8 cellular contexts compared by ENCODE assay signal in the genomic region with DNA sequence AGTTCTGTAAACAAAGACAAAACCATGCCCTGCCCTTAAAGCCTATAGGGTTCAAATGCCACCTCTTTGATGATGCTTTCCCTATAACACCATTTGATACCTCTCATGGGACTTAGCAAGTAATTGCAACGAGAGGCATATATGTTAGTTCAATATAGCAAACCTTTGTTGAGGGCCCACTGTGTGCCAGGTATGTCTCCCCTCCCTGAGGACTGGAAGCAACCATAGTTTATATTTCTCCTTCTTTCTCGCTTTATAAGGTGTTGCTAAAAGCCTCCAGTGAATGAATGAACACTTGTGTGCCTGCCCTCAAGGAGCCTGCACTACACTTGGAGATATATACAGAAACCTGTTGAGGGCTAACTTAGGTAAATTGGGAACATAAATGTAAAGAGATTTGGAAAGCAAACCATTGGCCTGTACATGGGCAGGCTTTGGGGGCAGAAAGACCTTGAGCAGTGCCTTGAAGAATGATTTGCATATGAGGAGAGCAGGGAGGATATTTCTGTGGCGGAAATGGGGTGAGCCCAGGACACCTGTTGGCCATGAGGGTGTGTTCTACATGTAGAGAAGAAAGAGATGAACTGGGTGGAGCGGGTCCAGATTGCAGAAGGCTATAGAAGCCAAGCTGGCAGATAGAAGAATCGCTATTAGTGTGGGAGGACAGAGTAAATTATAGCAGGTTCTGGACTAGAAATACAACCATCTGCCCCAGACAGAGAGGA. TPM values are rescaled to one million over a fixed set of nuclear protein-coding genes. Genes with fewer than 3 reads are reported as not detected.
DNase-seq lines count a peak whose midpoint lies in the region; ATAC-seq and TF ChIP-seq lines count a peak whose summit lies in the region.

No MANE protein-coding gene starts in this region.

- no peaks in the 10 kb centered on the region for H3K36me3 Mint-ChIP-seq in T-helper 2 cell treated with Interferon-gamma antibody and Interleukin-4, amounts not matched to agents 5 μg/mL and 100 μg/mL, for 36 hours (ENCODE audit: low read depth)

- H3K4ac ChIP-seq in mesenchymal stem cell (ENCODE audit: low read depth in 1 of 2, low read length in 2 of 2) = no peak overlapping the region

- H3K4me3 ChIP-seq in HCT116 (replicated peaks in 1 of 2; ENCODE audit: low read depth in 1 of 2, low read length in 2 of 2) = no peak overlapping the region
- peak overlapping the region; percentile 84 for H3K4me3 ChIP-seq in OCI-LY7 (ENCODE audit: low read depth, low read length, poor library complexity, severe bottlenecking)
- peak overlapping the region in 1 of 2 experiments; percentile 79 for H3K4me3 ChIP-seq in mesenchymal stem cell (ENCODE audit: insufficient read depth in 1 of 2, low read depth in 1 of 2, low read length in 2 of 2)

- no peak overlapping the region for H3K9ac ChIP-seq in HCT116 (ENCODE audit: low read length)
- H3K9ac ChIP-seq in mesenchymal stem cell (ENCODE audit: low read length) = peak overlapping the region; percentile 98

- no peak overlapping the region for H2BK5ac ChIP-seq in mesenchymal stem cell (ENCODE audit: low read depth, low read length, poor library complexity, severe bottlenecking)

- ATAC-seq in HCT116 = no peak

- no peaks in the 10 kb centered on the region for H3K79me1 ChIP-seq in mesenchymal stem cell (replicated peaks; ENCODE audit: low read length, poor library complexity, severe bottlenecking)

- no peak overlapping the region for H2BK12ac ChIP-seq in mesenchymal stem cell (ENCODE audit: low read length in 2 of 2)

- no TSS peak for BruUV-seq in HCT116 (replicated peaks; lab: Mats Ljungman, UMichigan)
- no TSS peak for BruUV-seq in OCI-LY7 (replicated peaks; lab: Mats Ljungman, UMichigan)

- no peak overlapping the region for H2BK120ac ChIP-seq in mesenchymal stem cell (ENCODE audit: low read depth, low read length)

- no peak overlapping the region for H3K14ac ChIP-seq in mesenchymal stem cell (ENCODE audit: low read length in 2 of 2)

- H3K27me3 Mint-ChIP-seq in T-helper 2 cell treated with Interferon-gamma antibody and Interleukin-4, amounts not matched to agents 5 μg/mL and 100 μg/mL, for 36 hours (ENCODE audit: low read depth) = peaks cover 20% of the 10 kb centered on the region

- no peak overlapping the region for H2BK15ac ChIP-seq in mesenchymal stem cell (ENCODE audit: low read depth, poor library complexity, severe bottlenecking)

- no peak overlapping the region for H2AK5ac ChIP-seq in mesenchymal stem cell (ENCODE audit: low read length, severe bottlenecking)

- no peak for TF ChIP-seq RAD21 in HCT116 (IDR thresholded peaks at IDR 0.05; ENCODE audit: low read depth)

- RAD21 ChIA-PET in HCT116 (lab: Charles Lee; ENCODE audit: low non-redundant PET in 1 of 2, low total read pairs in 2 of 2, uncharacterized antibody in 2 of 2, unreplicated experiment in 2 of 2) = no interaction called here

- peak overlapping the region; percentile 6 to 23 for H3K18ac ChIP-seq in mesenchymal stem cell (ENCODE audit: low read depth in 1 of 2, low read length in 2 of 2)

- DNase-seq in T-helper 2 cell treated with Interferon-gamma antibody and Interleukin-4, amounts not matched to agents 5 μg/mL and 100 μg/mL, for 36 hours (ENCODE audit: low spot score) = no peak
- DNase-seq in T-helper 2 cell = no peak
- no peak for DNase-seq in HCT116 (ENCODE audit: low read depth, low spot score)
- DNase-seq in OCI-LY7 (ENCODE audit: low spot score) = peak; percentile 93
- DNase-seq in mesenchymal stem cell = no peak
- no peak for DNase-seq in SIG-M5 treated with dmso at 0.1 percent for 504 hours (lab: John Stamatoyannopoulos, UW; ENCODE audit: unreplicated experiment)
- DNase-seq in middle frontal gyrus (ENCODE audit: extremely low spot score, low spot score) = no peak
- no peak for DNase-seq in kidney tubule cell (ENCODE audit: low spot score)

- H3K27me3 ChIP-seq in HCT116 (ENCODE audit: insufficient read depth, low read length) (no peaks in the 10 kb centered on the region), mesenchymal stem cell (ENCODE audit: control insufficient read depth in 1 of 2, insufficient read depth in 1 of 2, low read length in 2 of 2) (no peaks in the 10 kb centered on the region)

- TF ChIP-seq CTCF in HCT116 (IDR thresholded peaks at IDR 0.05 in 2 of 3, conservative IDR thresholded peaks at IDR 0.05 in 1 of 3; ENCODE audit: borderline replicate concordance in 1 of 3, insufficient read depth in 1 of 3, low read depth in 2 of 3, low read length in 2 of 3) = no peak
- TF ChIP-seq CTCF in OCI-LY7 (conservative IDR thresholded peaks at IDR 0.05; ENCODE audit: low read length) = no peak

- no peak overlapping the region for H4K91ac ChIP-seq in mesenchymal stem cell (ENCODE audit: low read length)

- H4K20me1 ChIP-seq in HCT116 (ENCODE audit: insufficient read depth) (no peaks in the 10 kb centered on the region), OCI-LY7 (ENCODE audit: insufficient read depth, low read length) (no peaks in the 10 kb centered on the region)

- H3K27ac ChIP-seq in HCT116 (ENCODE audit: low read depth, low read length) (no peak overlapping the region), OCI-LY7 (ENCODE audit: low read depth, low read length, poor library complexity, severe bottlenecking) (peak overlapping the region; percentile 95), mesenchymal stem cell (ENCODE audit: low read length, poor library complexity, severe bottlenecking) (no peak overlapping the region)

- WGBS in mesenchymal stem cell = 93% methylated on average over 5 of the region's 5 CpGs

- peak overlapping the region; percentile 86; the same call in 1 of the 2 replicates for H3K4me2 ChIP-seq in HCT116 (ENCODE audit: low read length)
- peak overlapping the region; percentile 90 for H3K4me2 ChIP-seq in OCI-LY7 (ENCODE audit: low read length)
- no peak overlapping the region for H3K4me2 ChIP-seq in mesenchymal stem cell (ENCODE audit: low read length, poor library complexity, severe bottlenecking)

- no peak for TF ChIP-seq POLR2A in HCT116 (IDR thresholded peaks at IDR 0.05; ENCODE audit: borderline replicate concordance, extremely low read depth, insufficient read depth, insufficient read length)

- H3K4me3 Mint-ChIP-seq in T-helper 2 cell treated with Interferon-gamma antibody and Interleukin-4, amounts not matched to agents 5 μg/mL and 100 μg/mL, for 36 hours = peak overlapping the region; percentile 20

- CTCF ChIA-PET in HCT116 (lab: Charles Lee) (no interaction called here), OCI-LY7 (lab: Charles Lee; ENCODE audit: unreplicated experiment) (interaction anchor here (1.2 to 1.3 kb wide), 2 partner anchors 13 to 107 kb away, joined by 3 read pairs; no protein-coding TSS in a partner anchor)

- POLR2A ChIA-PET in HCT116 (lab: Charles Lee) (no interaction called here), OCI-LY7 (lab: Charles Lee) (interaction anchor here (0.7 to 3.0 kb wide), 7 partner anchors 10 to 109 kb away, joined by 3 to 22 read pairs (median 4); no protein-coding TSS in a partner anchor)

- peaks cover 11% of the 10 kb centered on the region for H3K4me1 Mint-ChIP-seq in T-helper 2 cell treated with Interferon-gamma antibody and Interleukin-4, amounts not matched to agents 5 μg/mL and 100 μg/mL, for 36 hours (ENCODE audit: low read depth)

- H3K4me1 ChIP-seq in HCT116 (ENCODE audit: control insufficient read depth in 1 of 2, insufficient read depth in 2 of 2, low read length in 2 of 2) (peaks cover 21 to 44% of the 10 kb centered on the region in 2 experiments), OCI-LY7 (ENCODE audit: insufficient read depth, low read length, poor library complexity, severe bottlenecking) (peaks cover 62% of the 10 kb centered on the region), mesenchymal stem cell (ENCODE audit: control insufficient read depth, insufficient read depth, low read depth, low read length) (peaks cover 12% of the 10 kb centered on the region)

- H3K9me2 ChIP-seq in HCT116 (ENCODE audit: insufficient read depth) (no peaks in the 10 kb centered on the region), OCI-LY7 (ENCODE audit: insufficient read depth, low read length) (no peaks in the 10 kb centered on the region)

- no peaks in the 10 kb centered on the region for H3K9me3 Mint-ChIP-seq in T-helper 2 cell treated with Interferon-gamma antibody and Interleukin-4, amounts not matched to agents 5 μg/mL and 100 μg/mL, for 36 hours

- H4K8ac ChIP-seq in mesenchymal stem cell (ENCODE audit: low read length) = no peak overlapping the region

- no peaks in the 10 kb centered on the region for H3K36me3 ChIP-seq in HCT116 (ENCODE audit: control insufficient read depth in 1 of 2, insufficient read depth in 2 of 2, low read length in 2 of 2)
- no peaks in the 10 kb centered on the region for H3K36me3 ChIP-seq in OCI-LY7 (ENCODE audit: insufficient read depth, low read length)
- H3K36me3 ChIP-seq in mesenchymal stem cell (ENCODE audit: control insufficient read depth in 1 of 2, insufficient read depth in 2 of 2, low read depth in 1 of 2, low read length in 2 of 2) = peaks cover 3 to 5% of the 10 kb centered on the region in 2 experiments

- H3K79me2 ChIP-seq in HCT116 (ENCODE audit: insufficient read depth, low read length) (peaks cover 15% of the 10 kb centered on the region; the same call in 1 of the 2 replicates), OCI-LY7 (ENCODE audit: insufficient read depth, low read depth, low read length) (peaks cover 17% of the 10 kb centered on the region; the same call in 1 of the 2 replicates)

- no peak overlapping the region for H3K27ac Mint-ChIP-seq in T-helper 2 cell treated with Interferon-gamma antibody and Interleukin-4, amounts not matched to agents 5 μg/mL and 100 μg/mL, for 36 hours

- H3K9me3 ChIP-seq in HCT116 (ENCODE audit: control insufficient read depth in 1 of 2, insufficient read depth in 1 of 2, low read depth in 1 of 2, low read length in 2 of 2) = no peaks in the 10 kb centered on the region
- no peaks in the 10 kb centered on the region for H3K9me3 ChIP-seq in OCI-LY7 (ENCODE audit: low read length)
- no peaks in the 10 kb centered on the region for H3K9me3 ChIP-seq in mesenchymal stem cell (ENCODE audit: control insufficient read depth, low read length)

- intact Hi-C loops in HCT116 (cut with micrococcal nuclease) (loop anchor here (5.0 kb wide), 2 partner anchors 33 to 53 kb away; a partner anchor contains a TSS), OCI-LY7 (cut with micrococcal nuclease; ENCODE audit: unreplicated experiment) (loop anchor here (1.0 to 5.0 kb wide), 4 partner anchors 33 to 707 kb away; a partner anchor contains a TSS)

- no peak overlapping the region for H2AFZ ChIP-seq in HCT116 (ENCODE audit: low read depth, low read length, poor library complexity, severe bottlenecking)
- H2AFZ ChIP-seq in OCI-LY7 (ENCODE audit: low read length) = peak overlapping the region; percentile 75; the same call in 1 of the 2 replicates
- H2AFZ ChIP-seq in mesenchymal stem cell (ENCODE audit: low read depth, low read length) = no peak overlapping the region

- no peak overlapping the region for H3K23ac ChIP-seq in mesenchymal stem cell (ENCODE audit: low read length in 2 of 2)

RNA-seq across cellular contexts. Expression of a gene that starts 1.8 kb away (rescaled TPM):
- 45.9 TPM for total RNA-seq in HCT116 (2021; ENCODE audit: unreplicated experiment)
- 32.4 and 35.4 TPM in 2 replicates for polyA plus RNA-seq in HCT116 (2012)
- 17.5 and 18.9 TPM in 2 replicates for total RNA-seq in OCI-LY7 (2014; rRNA removed; shearing (Covaris generic))
- 31.9 and 40.5 TPM in 2 replicates for total RNA-seq in OCI-LY7 (2022)
- 382 TPM for polyA plus RNA-seq in mesenchymal stem cell (2013, experiment 1 of 2)
- 384 TPM for polyA plus RNA-seq in mesenchymal stem cell (2013, experiment 2 of 2)

RNA-seq across cellular contexts. Expression of a gene that starts 53.0 kb away (rescaled TPM):
- total RNA-seq in HCT116 (2021; ENCODE audit: unreplicated experiment) (14.4 TPM), OCI-LY7 (2022) (9.8 and 10.4 TPM in 2 replicates)
- polyA plus RNA-seq in HCT116 (2012) = 7.5 and 7.7 TPM in 2 replicates
- total RNA-seq in OCI-LY7 (2014; rRNA removed; shearing (Covaris generic)) = 1.2 and 1.8 TPM in 2 replicates
- polyA plus RNA-seq in mesenchymal stem cell (2013, experiment 1 of 2) = 9.8 TPM
- 9.8 TPM for polyA plus RNA-seq in mesenchymal stem cell (2013, experiment 2 of 2)
